1 cellular context compared by ENCODE assay signal in genomic region chr7:121337398-121337797, GRCh38.
TF ChIP-seq lines count a peak whose summit lies in the region.

No MANE protein-coding gene starts in this region.

TF ChIP-seq in K562, 482 proteins besides CTCF, POLR2A, EP300 and RAD21:
- no peak for TF ChIP-seq HMGN3 (IDR thresholded peaks at IDR 0.05; ENCODE audit: borderline replicate concordance, extremely low read depth, insufficient read length, low read depth, low read length)
- TF ChIP-seq BCOR (IDR thresholded peaks at IDR 0.05) = no peak
- no peak; the same call in 1 of the 2 replicates for TF ChIP-seq STAG1 (CRISPR knock-in tag; IDR thresholded peaks at IDR 0.05; ENCODE audit: borderline replicate concordance)
- TF ChIP-seq FOXK2 (conservative IDR thresholded peaks at IDR 0.05 in 1 of 2, IDR thresholded peaks at IDR 0.05 in 1 of 2; ENCODE audit: low read depth in 2 of 2) = peak; percentile 79 to 85; a peak in 3 of 4 replicates
- peak in 1 of 2 experiments; percentile 62; a peak in 1 of 4 replicates for TF ChIP-seq FOXA3 (CRISPR knock-in tag; conservative IDR thresholded peaks at IDR 0.05 in 1 of 2, IDR thresholded peaks at IDR 0.05 in 1 of 2)
- TF ChIP-seq ZNF121 (CRISPR knock-in tag; conservative IDR thresholded peaks at IDR 0.05) = no peak
- no peak for TF ChIP-seq MCM5 (IDR thresholded peaks at IDR 0.05; ENCODE audit: low read depth)
- TF ChIP-seq ZNF561 (CRISPR knock-in tag; conservative IDR thresholded peaks at IDR 0.05) = no peak
- TF ChIP-seq, protein P1, sequence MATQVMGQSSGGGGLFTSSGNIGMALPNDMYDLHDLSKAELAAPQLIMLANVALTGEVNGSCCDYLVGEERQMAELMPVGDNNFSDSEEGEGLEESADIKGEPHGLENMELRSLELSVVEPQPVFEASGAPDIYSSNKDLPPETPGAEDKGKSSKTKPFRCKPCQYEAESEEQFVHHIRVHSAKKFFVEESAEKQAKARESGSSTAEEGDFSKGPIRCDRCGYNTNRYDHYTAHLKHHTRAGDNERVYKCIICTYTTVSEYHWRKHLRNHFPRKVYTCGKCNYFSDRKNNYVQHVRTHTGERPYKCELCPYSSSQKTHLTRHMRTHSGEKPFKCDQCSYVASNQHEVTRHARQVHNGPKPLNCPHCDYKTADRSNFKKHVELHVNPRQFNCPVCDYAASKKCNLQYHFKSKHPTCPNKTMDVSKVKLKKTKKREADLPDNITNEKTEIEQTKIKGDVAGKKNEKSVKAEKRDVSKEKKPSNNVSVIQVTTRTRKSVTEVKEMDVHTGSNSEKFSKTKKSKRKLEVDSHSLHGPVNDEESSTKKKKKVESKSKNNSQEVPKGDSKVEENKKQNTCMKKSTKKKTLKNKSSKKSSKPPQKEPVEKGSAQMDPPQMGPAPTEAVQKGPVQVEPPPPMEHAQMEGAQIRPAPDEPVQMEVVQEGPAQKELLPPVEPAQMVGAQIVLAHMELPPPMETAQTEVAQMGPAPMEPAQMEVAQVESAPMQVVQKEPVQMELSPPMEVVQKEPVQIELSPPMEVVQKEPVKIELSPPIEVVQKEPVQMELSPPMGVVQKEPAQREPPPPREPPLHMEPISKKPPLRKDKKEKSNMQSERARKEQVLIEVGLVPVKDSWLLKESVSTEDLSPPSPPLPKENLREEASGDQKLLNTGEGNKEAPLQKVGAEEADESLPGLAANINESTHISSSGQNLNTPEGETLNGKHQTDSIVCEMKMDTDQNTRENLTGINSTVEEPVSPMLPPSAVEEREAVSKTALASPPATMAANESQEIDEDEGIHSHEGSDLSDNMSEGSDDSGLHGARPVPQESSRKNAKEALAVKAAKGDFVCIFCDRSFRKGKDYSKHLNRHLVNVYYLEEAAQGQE (CRISPR knock-in tag; IDR thresholded peaks at IDR 0.05; ENCODE audit: low read depth) = no peak
- peak; percentile 65 for TF ChIP-seq MEIS2 (IDR thresholded peaks at IDR 0.05; ENCODE audit: partially characterized antibody)
- no peak for TF ChIP-seq RBM17 (IDR thresholded peaks at IDR 0.05; ENCODE audit: borderline replicate concordance, low read depth, low read length)
- no peak for TF ChIP-seq NCOA4 (IDR thresholded peaks at IDR 0.05; ENCODE audit: partially characterized antibody)
- TF ChIP-seq, protein P2, sequence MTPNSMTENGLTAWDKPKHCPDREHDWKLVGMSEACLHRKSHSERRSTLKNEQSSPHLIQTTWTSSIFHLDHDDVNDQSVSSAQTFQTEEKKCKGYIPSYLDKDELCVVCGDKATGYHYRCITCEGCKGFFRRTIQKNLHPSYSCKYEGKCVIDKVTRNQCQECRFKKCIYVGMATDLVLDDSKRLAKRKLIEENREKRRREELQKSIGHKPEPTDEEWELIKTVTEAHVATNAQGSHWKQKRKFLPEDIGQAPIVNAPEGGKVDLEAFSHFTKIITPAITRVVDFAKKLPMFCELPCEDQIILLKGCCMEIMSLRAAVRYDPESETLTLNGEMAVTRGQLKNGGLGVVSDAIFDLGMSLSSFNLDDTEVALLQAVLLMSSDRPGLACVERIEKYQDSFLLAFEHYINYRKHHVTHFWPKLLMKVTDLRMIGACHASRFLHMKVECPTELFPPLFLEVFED (CRISPR knock-in tag; conservative IDR thresholded peaks at IDR 0.05) = no peak
- no peak for TF ChIP-seq GABPB1 (CRISPR knock-in tag; IDR thresholded peaks at IDR 0.05)
- TF ChIP-seq SMC3 (conservative IDR thresholded peaks at IDR 0.05; ENCODE audit: insufficient read depth, low read depth, low read length) = 0 out of 2 replicates have a peak, but pooled peaks have one; percentile 38
- no peak for TF ChIP-seq PHF20 (IDR thresholded peaks at IDR 0.05; ENCODE audit: partially characterized antibody)
- 0 out of 4 replicates have a peak, but pooled peaks of 1 of the 2 experiments have one; percentile 46 for TF ChIP-seq TEAD1 (CRISPR knock-in tag; IDR thresholded peaks at IDR 0.05)
- TF ChIP-seq, protein P3, sequence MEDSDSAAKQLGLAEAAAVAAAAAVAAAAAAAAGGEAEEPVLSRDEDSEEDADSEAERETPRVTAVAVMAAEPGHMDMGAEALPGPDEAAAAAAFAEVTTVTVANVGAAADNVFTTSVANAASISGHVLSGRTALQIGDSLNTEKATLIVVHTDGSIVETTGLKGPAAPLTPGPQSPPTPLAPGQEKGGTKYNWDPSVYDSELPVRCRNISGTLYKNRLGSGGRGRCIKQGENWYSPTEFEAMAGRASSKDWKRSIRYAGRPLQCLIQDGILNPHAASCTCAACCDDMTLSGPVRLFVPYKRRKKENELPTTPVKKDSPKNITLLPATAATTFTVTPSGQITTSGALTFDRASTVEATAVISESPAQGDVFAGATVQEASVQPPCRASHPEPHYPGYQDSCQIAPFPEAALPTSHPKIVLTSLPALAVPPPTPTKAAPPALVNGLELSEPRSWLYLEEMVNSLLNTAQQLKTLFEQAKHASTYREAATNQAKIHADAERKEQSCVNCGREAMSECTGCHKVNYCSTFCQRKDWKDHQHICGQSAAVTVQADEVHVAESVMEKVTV (CRISPR knock-in tag; IDR thresholded peaks at IDR 0.05) = peak; percentile 63
- TF ChIP-seq, protein P4, sequence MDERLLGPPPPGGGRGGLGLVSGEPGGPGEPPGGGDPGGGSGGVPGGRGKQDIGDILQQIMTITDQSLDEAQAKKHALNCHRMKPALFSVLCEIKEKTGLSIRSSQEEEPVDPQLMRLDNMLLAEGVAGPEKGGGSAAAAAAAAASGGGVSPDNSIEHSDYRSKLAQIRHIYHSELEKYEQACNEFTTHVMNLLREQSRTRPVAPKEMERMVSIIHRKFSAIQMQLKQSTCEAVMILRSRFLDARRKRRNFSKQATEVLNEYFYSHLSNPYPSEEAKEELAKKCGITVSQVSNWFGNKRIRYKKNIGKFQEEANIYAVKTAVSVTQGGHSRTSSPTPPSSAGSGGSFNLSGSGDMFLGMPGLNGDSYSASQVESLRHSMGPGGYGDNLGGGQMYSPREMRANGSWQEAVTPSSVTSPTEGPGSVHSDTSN (CRISPR knock-in tag; IDR thresholded peaks at IDR 0.05; ENCODE audit: low read depth) = no peak
- TF ChIP-seq, protein P4 (tag; conservative IDR thresholded peaks at IDR 0.05; ENCODE audit: low read depth) = peak; percentile 67; the same call in 1 of the 2 replicates
- no peak for TF ChIP-seq IFI16 (CRISPR knock-in tag; IDR thresholded peaks at IDR 0.05)
- peak; percentile 41 for TF ChIP-seq TEAD4 (IDR thresholded peaks at IDR 0.05; ENCODE audit: low read length)
- TF ChIP-seq TEAD4 (CRISPR knock-in tag; IDR thresholded peaks at IDR 0.05; ENCODE audit: borderline replicate concordance) = no peak
TF ChIP-seq in K562: peak in this region for 8.
